Comparison of ENCODE assay signal across 36 cellular contexts in genomic region chr17:3025421-3026124, GRCh38. TPM values are rescaled to one million over a fixed set of nuclear protein-coding genes. Genes with fewer than 3 reads are reported as not detected.
DNase-seq lines count a peak whose midpoint lies in the region; ATAC-seq and TF ChIP-seq lines count a peak whose summit lies in the region.
"Had no signal": no experiment of that assay in that cellular context is flagged by ENCODE, and none has a peak within 500 bp of the region (broad histone marks: within the 10 kb centered on the region; RNA-seq: fewer than 3 reads in every experiment).

No MANE protein-coding gene starts in this region.

- no peak overlapping the region for H3K27ac Mint-ChIP-seq in chondrocyte (ENCODE audit: unreplicated experiment)
- H3K27ac Mint-ChIP-seq: activated CD4-positive, alpha-beta memory T cell treated with anti-CD3 and anti-CD28 coated beads for 36 hours; nephron; stimulated activated memory B cell treated with anti-CD40 and anti-IgM and Interleukin-4, amounts not matched to agents 10 μg/mL and 1 μg/mL and 100 μg/mL, for 72 hours had no signal

- peaks cover 7% of the 10 kb centered on the region for H3K9me3 ChIP-seq in lower lobe of right lung
- peaks cover 0 to 8% (median 7%) of the 10 kb centered on the region in 3 donors for H3K9me3 ChIP-seq in tibial artery
- H3K9me3 ChIP-seq: uterus had no signal

- ATAC-seq in lower lobe of right lung (no peak), GM21737 (IDR thresholded peaks at IDR 0.05; ENCODE audit: unreplicated experiment) (no peak)
- ATAC-seq: foreskin keratinocyte; mucosa of descending colon; PC-3; Right ventricle myocardium inferior; SK-N-SH treated with all-trans-retinoic acid at 6 μM for 48 hours; stimulated activated memory B cell treated with anti-CD40 and anti-IgM and Interleukin-4, amounts not matched to agents 10 μg/mL and 1 μg/mL and 100 μg/mL, for 72 hours; T-helper 17 cell had no signal

- no peaks in the 10 kb centered on the region for H3K4me1 Mint-ChIP-seq in chondrocyte (ENCODE audit: low read depth)
- H3K4me1 Mint-ChIP-seq: nephron; stimulated activated memory B cell treated with anti-CD40 and anti-IgM and Interleukin-4, amounts not matched to agents 10 μg/mL and 1 μg/mL and 100 μg/mL, for 72 hours had no signal

- no peaks in the 10 kb centered on the region for H3K27me3 ChIP-seq in lower lobe of right lung (ENCODE audit: low read depth)
- no peaks in the 10 kb centered on the region for H3K27me3 ChIP-seq in tibial artery
- H3K27me3 ChIP-seq: esophagus squamous epithelium, foreskin keratinocyte, heart left ventricle, uterus had no signal

- H3K4me3 ChIP-seq in lower lobe of right lung: no peak overlapping the region
- no peak overlapping the region for H3K4me3 ChIP-seq in tibial artery
- H3K4me3 ChIP-seq: esophagus squamous epithelium, heart left ventricle, mucosa of descending colon, uterus had no signal

- TF ChIP-seq CTCF in chondrocyte (IDR thresholded peaks at IDR 0.05) (no peak), lower lobe of right lung (IDR thresholded peaks at IDR 0.05) (no peak), tibial artery (IDR thresholded peaks at IDR 0.05) (no peak)

- DNase-seq in activated T-cell treated with anti-CD3 and anti-CD28 coated beads, Interleukin-2, amount 50 U/mL, for 1 hour: peak; percentile 10
- DNase-seq in activated T-cell treated with anti-CD3 and anti-CD28 coated beads for 4 hours: no peak
- peak; percentile 66 for DNase-seq in chondrocyte (ENCODE audit: low spot score)
- DNase-seq in lower lobe of right lung: peak; percentile 36
- peak; percentile 8 to 49 for DNase-seq in tibial artery
- DNase-seq in NOMO-1 treated with DMSO at 0.1 percent for 48 hours (lab: John Stamatoyannopoulos, UW; ENCODE audit: unreplicated experiment): no peak
- DNase-seq in dermis blood vessel endothelial cell: no peak
- DNase-seq: activated CD4-positive, alpha-beta memory T cell treated with anti-CD3 and anti-CD28 coated beads for 36 hours; activated CD4-positive, alpha-beta T cell treated with anti-CD3 and anti-CD28 coated beads for 1 hour; DMS79 treated with DMSO at 0.1 percent for 48 hours; esophagus squamous epithelium; foreskin keratinocyte; GDM1; GOT3; heart left ventricle; Kasumi-1; mucosa of descending colon; NCI-H1417 treated with DMSO at 0.1 percent for 48 hours; NCI-H2081; NCI-H524 treated with DMSO at 0.1 percent for 48 hours; NK-92 treated with Interleukin-12 subunit alpha and Interleukin-12 subunit beta, amount 100 ng/mL, for 24 hours; PC-3; substantia nigra; T-helper 17 cell; uterus had no signal

- H3K4me1 ChIP-seq in lower lobe of right lung (no peaks in the 10 kb centered on the region), tibial artery (no peaks in the 10 kb centered on the region)
- H3K4me1 ChIP-seq: uterus had no signal

- H3K27ac ChIP-seq in lower lobe of right lung: no peak overlapping the region
- no peak overlapping the region for H3K27ac ChIP-seq in tibial artery
- H3K27ac ChIP-seq: esophagus squamous epithelium, foreskin keratinocyte, heart left ventricle, uterus had no signal

- H3K27me3 Mint-ChIP-seq in chondrocyte (ENCODE audit: low read depth): no peaks in the 10 kb centered on the region
- H3K27me3 Mint-ChIP-seq: activated CD4-positive, alpha-beta memory T cell treated with anti-CD3 and anti-CD28 coated beads for 36 hours; central memory CD8-positive, alpha-beta T cell; stimulated activated memory B cell treated with anti-CD40 and anti-IgM and Interleukin-4, amounts not matched to agents 10 μg/mL and 1 μg/mL and 100 μg/mL, for 72 hours; T-helper 17 cell had no signal

- intact Hi-C loops in lower lobe of right lung (cut with DNase I): no loop called here
- intact Hi-C loops in tibial artery (cut with DNase I; ENCODE audit: low total_unique reads): no loop called here

- peaks cover 32% of the 10 kb centered on the region for H3K9me3 Mint-ChIP-seq in chondrocyte (ENCODE audit: low read depth)

- peaks cover 23% of the 10 kb centered on the region for H3K36me3 Mint-ChIP-seq in chondrocyte (ENCODE audit: low read depth)

- H3K36me3 ChIP-seq in lower lobe of right lung: peaks cover 12% of the 10 kb centered on the region
- H3K36me3 ChIP-seq in tibial artery: peaks cover 11 to 42% (median 18%) of the 10 kb centered on the region in 3 donors
- H3K36me3 ChIP-seq: uterus had no signal

- no peak overlapping the region for H3K4me3 Mint-ChIP-seq in chondrocyte (ENCODE audit: unreplicated experiment)
- H3K4me3 Mint-ChIP-seq: activated CD4-positive, alpha-beta memory T cell treated with anti-CD3 and anti-CD28 coated beads for 36 hours; CD14-positive monocyte; nephron; stimulated activated memory B cell treated with anti-CD40 and anti-IgM and Interleukin-4, amounts not matched to agents 10 μg/mL and 1 μg/mL and 100 μg/mL, for 72 hours; T-helper 17 cell had no signal

RNA-seq across cellular contexts. Expression of gene OR1D5, which starts 37.8 kb away (rescaled TPM):
- total RNA-seq in chondrocyte (not detected in 3 replicates), lower lobe of right lung (not detected), dermis blood vessel endothelial cell (not detected in 2 replicates)
- total RNA-seq: activated CD4-positive, alpha-beta memory T cell treated with anti-CD3 and anti-CD28 coated beads for 36 hours; dermis microvascular lymphatic vessel endothelial cell; esophagus squamous epithelium; foreskin keratinocyte; heart left ventricle; lung microvascular endothelial cell; mucosa of descending colon; osteoblast; PC-3; Right ventricle myocardium inferior; skeletal muscle tissue; T-helper 17 cell; uterus had no signal

Comparison
In these comparisons a context has a peak if more than half of its experiments do, and no peak if none do; other contexts are left out.
1. DNase-seq: peak in activated T-cell treated with anti-CD3 and anti-CD28 coated beads, Interleukin-2, amount 50 U/mL, for 1 hour (single experiment), chondrocyte (single experiment), lower lobe of right lung (single experiment) and tibial artery (2 of 2); none in activated T-cell treated with anti-CD3 and anti-CD28 coated beads for 4 hours (single experiment), NOMO-1 treated with DMSO at 0.1 percent for 48 hours (single experiment) and dermis blood vessel endothelial cell (single experiment).